ENCODE assay signal across 8 cellular contexts in the genomic region with DNA sequence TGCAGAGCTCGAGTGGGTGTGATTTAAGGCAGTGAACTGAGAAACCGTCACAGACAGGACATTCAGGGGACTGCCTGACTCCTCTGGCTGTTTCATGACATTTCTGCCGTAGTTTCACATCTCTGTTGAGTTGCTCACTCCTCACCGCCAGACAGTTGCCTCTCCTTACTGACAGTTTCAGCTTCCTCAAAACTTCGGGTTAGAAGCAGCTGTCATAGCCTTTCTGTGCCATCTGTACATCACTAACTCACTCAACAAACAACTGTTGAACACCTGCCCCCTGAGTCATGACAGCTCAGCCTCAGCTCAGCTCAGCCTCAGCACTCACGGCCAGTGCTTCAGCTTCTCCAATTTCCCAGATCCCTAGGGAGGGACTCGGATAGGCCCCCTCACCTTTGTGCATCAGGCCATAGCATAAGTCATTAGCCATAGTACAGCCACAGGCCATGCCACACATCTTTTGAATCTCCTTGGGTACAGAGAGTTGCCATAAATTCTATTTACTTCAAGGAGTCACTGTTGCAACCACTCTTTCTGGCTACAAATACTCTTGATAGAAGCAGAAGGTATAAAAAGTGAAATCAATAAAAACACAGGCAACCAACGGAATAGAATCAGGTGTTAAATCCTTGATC. TPM values are rescaled to one million over a fixed set of nuclear protein-coding genes. Genes with fewer than 3 reads are reported as not detected.
DNase-seq lines count a peak whose midpoint lies in the region; ATAC-seq lines count a peak whose summit lies in the region.

No MANE protein-coding gene starts in this region.

- intact Hi-C loops in left colon (cut with DNase I, micrococcal nuclease): no loop called here

- ATAC-seq in HG02763 (IDR thresholded peaks at IDR 0.05; ENCODE audit: unreplicated experiment) (peak; percentile 86), left colon (peak; percentile 5)

- DNase-seq in SHP77 (lab: John Stamatoyannopoulos, UW) (peak; percentile 29 to 54), SHP77 treated with DMSO at 0.1 percent for 48 hours (lab: John Stamatoyannopoulos, UW) (no peak), NOMO-1 (lab: John Stamatoyannopoulos, UW; ENCODE audit: unreplicated experiment in 2 of 2) (peak; percentile 89 to 98), left colon (no peak), 8988T (no peak), T-helper 9 cell (no peak), cerebellar cortex (ENCODE audit: low spot score) (no peak)

RNA-seq across cellular contexts. Expression of gene SLC15A4, which starts 6.2 kb away (rescaled TPM):
- 10 to 100 TPM; 14.4 to 16.0 TPM for total RNA-seq in left colon

RNA-seq across cellular contexts. Expression of gene GLT1D1, which starts 23.3 kb away (rescaled TPM):
- not detected for total RNA-seq in left colon

Comparison
In these comparisons a context has a peak if more than half of its experiments do, and no peak if none do; other contexts are left out.
1. DNase-seq: peak in SHP77 (2 of 2) and NOMO-1 (2 of 2); none in SHP77 treated with DMSO at 0.1 percent for 48 hours (single experiment), left colon (0 of 2), 8988T (single experiment), T-helper 9 cell (single experiment) and cerebellar cortex (single experiment).